Comparison of ENCODE assay signal across 18 cellular contexts in genomic region chr2:157696036-157696435, GRCh38.
A peak's percentile ranks its signal among the peaks of the same experiment; 100 is the strongest.
DNase-seq lines count a peak whose midpoint lies in the region; ATAC-seq and TF ChIP-seq lines count a peak whose summit lies in the region.
"Had no signal": no experiment of that assay in that cellular context is flagged by ENCODE, and none has a peak within 500 bp of the region (broad histone marks: within the 10 kb centered on the region; RNA-seq: fewer than 3 reads in every experiment).

No MANE protein-coding gene starts in this region.

- H3K27me3 ChIP-seq in AG04450 (ENCODE audit: control insufficient read depth, insufficient read depth, low read length) = no peaks in the 10 kb centered on the region

- no peak for TF ChIP-seq CTCF in AG04450 (IDR thresholded peaks at IDR 0.05; ENCODE audit: low read depth, low read length)

- DNase-seq in AG04450 (ENCODE audit: low read depth, low spot score) (peak; percentile 38), GM03348 (ENCODE audit: low spot score) (peak; percentile 26), astrocyte of the hippocampus (ENCODE audit: low read depth, low spot score) (peak; percentile 33), iris pigment epithelial cell (ENCODE audit: low read depth) (peak; percentile 26), OCI-M2 (lab: John Stamatoyannopoulos, UW; ENCODE audit: unreplicated experiment) (no peak), DMS 273 (lab: John Stamatoyannopoulos, UW; ENCODE audit: unreplicated experiment) (no peak)
- DNase-seq: Caco-2; CD4-positive, CD25-positive, alpha-beta regulatory T cell; Karpas-422; NCI-H1105; NCI-H1694; NCI-H2107; NCI-H748 treated with DMSO at 0.1 percent for 48 hours; PC-3 had no signal

- no peak overlapping the region for H3K4me3 ChIP-seq in AG04450 (ENCODE audit: low read depth, low read length)
- H3K4me3 ChIP-seq: GM23338 had no signal

- ATAC-seq in HG02840 (IDR thresholded peaks at IDR 0.05; ENCODE audit: low FRiP score, unreplicated experiment) (no peak), HG02870 (IDR thresholded peaks at IDR 0.05; ENCODE audit: unreplicated experiment) (no peak)
- ATAC-seq: GM23338, PC-3 had no signal

- CTCF ChIA-PET in AG04450 (lab: Charles Lee) = no interaction called here

- no peaks in the 10 kb centered on the region for H3K9me3 ChIP-seq in AG04450 (ENCODE audit: control insufficient read depth, insufficient read depth, low read length)
- H3K9me3 ChIP-seq: Caco-2 had no signal

- POLR2A ChIA-PET in AG04450 (lab: Yijun Ruan, JAX) = no interaction called here

- H3K27ac ChIP-seq in AG04450 (ENCODE audit: low read depth, low read length) = no peak overlapping the region
- H3K27ac ChIP-seq: RWPE1 had no signal

Comparison
In these comparisons a context has a peak if more than half of its experiments do, and no peak if none do; other contexts are left out.
1. DNase-seq: peak in AG04450 (single experiment), GM03348 (single experiment), astrocyte of the hippocampus (single experiment) and iris pigment epithelial cell (single experiment); none in OCI-M2 (single experiment) and DMS 273 (single experiment).